Comparison of ENCODE assay signal across 8 cellular contexts in genomic region chr2:33476793-33477190, GRCh38. TPM values are rescaled to one million over a fixed set of nuclear protein-coding genes. Genes with fewer than 3 reads are reported as not detected.
DNase-seq lines count a peak whose midpoint lies in the region; ATAC-seq and TF ChIP-seq lines count a peak whose summit lies in the region.

No MANE protein-coding gene starts in this region.

- H3K27me3 ChIP-seq in iPS-15b (ENCODE audit: control insufficient read depth, insufficient read depth, low read length): peaks cover 17% of the 10 kb centered on the region

- ATAC-seq in activated T-helper 17 cell treated with anti-CD3 and anti-CD28 coated beads, Interleukin-2, amount 50 U/mL, for 72 hours (replicated peaks): no peak
- ATAC-seq in stimulated activated naive CD8-positive, alpha-beta T cell treated with anti-CD3 and anti-CD28 coated beads, Interleukin-15, amount 100 ng/mL, for 72 hours: no peak
- no peak for ATAC-seq in HG02759 (IDR thresholded peaks at IDR 0.05; ENCODE audit: unreplicated experiment)

- peak overlapping the region; percentile 62 for H3K4me3 ChIP-seq in HFF-Myc (replicated peaks; ENCODE audit: low read depth, low read length)
- peak overlapping the region; percentile 70 for H3K4me3 ChIP-seq in iPS-15b (ENCODE audit: low read depth, low read length)

- no peak for DNase-seq in HFF-Myc (ENCODE audit: extremely low read depth, low read depth)
- DNase-seq in stimulated activated naive CD8-positive, alpha-beta T cell treated with anti-CD3 and anti-CD28 coated beads, Interleukin-15, amount 100 ng/mL, for 72 hours: no peak
- DNase-seq in AG20443 (ENCODE audit: low spot score): no peak
- DNase-seq in NCI-H510A (lab: John Stamatoyannopoulos, UW): no peak
- DNase-seq in NCI-H187 treated with DMSO at 0.1 percent for 48 hours (lab: John Stamatoyannopoulos, UW): no peak

- no peaks in the 10 kb centered on the region for H3K9me3 ChIP-seq in iPS-15b (ENCODE audit: control insufficient read depth, insufficient read depth, low read length)

- TF ChIP-seq CTCF in HFF-Myc (IDR thresholded peaks at IDR 0.05; ENCODE audit: low read depth, low read length, missing control alignments): no peak

- peak overlapping the region; percentile 97 for H3K27ac Mint-ChIP-seq in activated T-helper 17 cell treated with anti-CD3 and anti-CD28 coated beads, Interleukin-2, amount 50 U/mL, for 72 hours
- H3K27ac Mint-ChIP-seq in stimulated activated naive CD8-positive, alpha-beta T cell treated with anti-CD3 and anti-CD28 coated beads, Interleukin-15, amount 100 ng/mL, for 72 hours: peak overlapping the region; percentile 97 to 99

- H3K4me1 ChIP-seq in iPS-15b (ENCODE audit: control insufficient read depth, insufficient read depth, low read length): no peaks in the 10 kb centered on the region

- H3K27me3 Mint-ChIP-seq in activated T-helper 17 cell treated with anti-CD3 and anti-CD28 coated beads, Interleukin-2, amount 50 U/mL, for 72 hours: peaks cover 7% of the 10 kb centered on the region
- H3K27me3 Mint-ChIP-seq in stimulated activated naive CD8-positive, alpha-beta T cell treated with anti-CD3 and anti-CD28 coated beads, Interleukin-15, amount 100 ng/mL, for 72 hours: no peaks in the 10 kb centered on the region

- H3K36me3 ChIP-seq in iPS-15b (ENCODE audit: control insufficient read depth, insufficient read depth, low read length): no peaks in the 10 kb centered on the region

- H3K9ac ChIP-seq in iPS-15b (ENCODE audit: low read depth, low read length): no peak overlapping the region

- H3K4me1 Mint-ChIP-seq in activated T-helper 17 cell treated with anti-CD3 and anti-CD28 coated beads, Interleukin-2, amount 50 U/mL, for 72 hours: peaks cover 16% of the 10 kb centered on the region
- H3K4me1 Mint-ChIP-seq in stimulated activated naive CD8-positive, alpha-beta T cell treated with anti-CD3 and anti-CD28 coated beads, Interleukin-15, amount 100 ng/mL, for 72 hours: peaks cover 38% of the 10 kb centered on the region

- H3K36me3 Mint-ChIP-seq in activated T-helper 17 cell treated with anti-CD3 and anti-CD28 coated beads, Interleukin-2, amount 50 U/mL, for 72 hours (ENCODE audit: low read depth): peaks cover 5% of the 10 kb centered on the region

- H3K4me3 Mint-ChIP-seq in activated T-helper 17 cell treated with anti-CD3 and anti-CD28 coated beads, Interleukin-2, amount 50 U/mL, for 72 hours: peak overlapping the region; percentile 95
- H3K4me3 Mint-ChIP-seq in stimulated activated naive CD8-positive, alpha-beta T cell treated with anti-CD3 and anti-CD28 coated beads, Interleukin-15, amount 100 ng/mL, for 72 hours: peak overlapping the region; percentile 86 to 91

- H3K9me3 Mint-ChIP-seq in activated T-helper 17 cell treated with anti-CD3 and anti-CD28 coated beads, Interleukin-2, amount 50 U/mL, for 72 hours: no peaks in the 10 kb centered on the region
- H3K9me3 Mint-ChIP-seq in stimulated activated naive CD8-positive, alpha-beta T cell treated with anti-CD3 and anti-CD28 coated beads, Interleukin-15, amount 100 ng/mL, for 72 hours: no peaks in the 10 kb centered on the region

RNA-seq across cellular contexts. Expression of gene RASGRP3, which starts 0.3 kb away (rescaled TPM):
- 1 to 10 TPM; 2.3 to 5.7 TPM for total RNA-seq in activated T-helper 17 cell treated with anti-CD3 and anti-CD28 coated beads, Interleukin-2, amount 50 U/mL, for 72 hours
